10 cellular contexts compared by ENCODE assay signal in genomic region chr1:94383966-94384408, GRCh38. TPM values are rescaled to one million over a fixed set of nuclear protein-coding genes. Genes with fewer than 3 reads are reported as not detected.
DNase-seq lines count a peak whose midpoint lies in the region; ATAC-seq and TF ChIP-seq lines count a peak whose summit lies in the region.
"Had no signal": no experiment of that assay in that cellular context is flagged by ENCODE, and none has a peak within 500 bp of the region (broad histone marks: within the 10 kb centered on the region; RNA-seq: fewer than 3 reads in every experiment).

No MANE protein-coding gene starts in this region.

- H3K27ac ChIP-seq in KOPT-K1 (ENCODE audit: low read depth, low read length, poor library complexity, severe bottlenecking) (peak overlapping the region; percentile 85), upper lobe of left lung (peak overlapping the region; percentile 60 to 72 (median 66))
- H3K27ac ChIP-seq in effector memory CD4-positive, alpha-beta T cell (ENCODE audit: insufficient read depth, low read length, poor library complexity, severe bottlenecking), result no peak overlapping the region

- H3K9me3 ChIP-seq in KOPT-K1 (ENCODE audit: insufficient read depth, low read length, poor library complexity, severe bottlenecking) (peaks cover 3% of the 10 kb centered on the region), upper lobe of left lung (no peaks in the 10 kb centered on the region)
- H3K9me3 ChIP-seq in effector memory CD4-positive, alpha-beta T cell (ENCODE audit: control insufficient read depth, low read length), result no peaks in the 10 kb centered on the region

- H3K36me3 ChIP-seq in KOPT-K1 (ENCODE audit: insufficient read depth, low read length) (no peaks in the 10 kb centered on the region), upper lobe of left lung (no peaks in the 10 kb centered on the region)
- H3K36me3 ChIP-seq in effector memory CD4-positive, alpha-beta T cell (ENCODE audit: control insufficient read depth, insufficient read depth, low read length), result no peaks in the 10 kb centered on the region

- H3K4me3 ChIP-seq in upper lobe of left lung, result no peak overlapping the region
- no peak overlapping the region for H3K4me3 ChIP-seq in effector memory CD4-positive, alpha-beta T cell (ENCODE audit: insufficient read depth, low read depth, low read length, poor library complexity, severe bottlenecking)

- no peak for TF ChIP-seq EP300 in upper lobe of left lung (IDR thresholded peaks at IDR 0.05)

- peaks cover 0 to 18% (median 4%) of the 10 kb centered on the region in 4 donors for H3K4me1 ChIP-seq in upper lobe of left lung
- peaks cover 12% of the 10 kb centered on the region for H3K4me1 ChIP-seq in effector memory CD4-positive, alpha-beta T cell (ENCODE audit: control insufficient read depth, insufficient read depth, low read length, poor library complexity, severe bottlenecking)

- ATAC-seq in Right ventricle myocardium inferior, result peak; percentile 64
- ATAC-seq in left ventricle myocardium superior, result peak; percentile 60
- peak; percentile 66 to 80 for ATAC-seq in upper lobe of left lung (ENCODE audit: low FRiP score in 2 of 2)
- no peak for ATAC-seq in HG03342 (IDR thresholded peaks at IDR 0.05; ENCODE audit: unreplicated experiment)
- no peak for ATAC-seq in GM21825 (IDR thresholded peaks at IDR 0.05; ENCODE audit: unreplicated experiment)
- ATAC-seq: sciatic nerve had no signal

- 59 to 66% methylated on average over 4 of the region's 4 CpGs for WGBS in upper lobe of left lung, 2 donors

- no peaks in the 10 kb centered on the region for H3K27me3 ChIP-seq in upper lobe of left lung
- no peaks in the 10 kb centered on the region for H3K27me3 ChIP-seq in effector memory CD4-positive, alpha-beta T cell (replicated peaks; ENCODE audit: control insufficient read depth, insufficient read depth, low read length, poor library complexity, severe bottlenecking)

- intact Hi-C loops in Right ventricle myocardium inferior (cut with DNase I), result no loop called here
- intact Hi-C loops in cardiac septum (cut with DNase I), result no loop called here
- intact Hi-C loops in left ventricle myocardium superior (cut with micrococcal nuclease), result no loop called here

- TF ChIP-seq CTCF in upper lobe of left lung (IDR thresholded peaks at IDR 0.05), result no peak

- TF ChIP-seq POLR2A in upper lobe of left lung (IDR thresholded peaks at IDR 0.05), result no peak

- DNase-seq in Right ventricle myocardium inferior (ENCODE audit: missing footprints) (no peak), cardiac septum (ENCODE audit: low spot score) (no peak), left ventricle myocardium superior (no peak), upper lobe of left lung (no peak)
- DNase-seq in effector memory CD4-positive, alpha-beta T cell, result no peak
- DNase-seq: NCI-H2171 had no signal

RNA-seq across cellular contexts. Expression of gene ABCD3, which starts 34.2 kb away (rescaled TPM):
- 69.0 TPM for total RNA-seq in Right ventricle myocardium inferior
- 49.4 TPM for total RNA-seq in cardiac septum
- total RNA-seq in left ventricle myocardium superior, result 66.2 TPM
- 10 to 100 TPM; 14.2 to 54.8 (median 38.1) TPM for total RNA-seq in upper lobe of left lung

Comparison
In these comparisons a context has a peak if more than half of its experiments do, and no peak if none do; other contexts are left out.
1. ATAC-seq: peak in Right ventricle myocardium inferior (single experiment), left ventricle myocardium superior (single experiment) and upper lobe of left lung (2 of 2); none in HG03342 (single experiment) and GM21825 (single experiment).